31 cellular contexts compared by ENCODE assay signal in genomic region chr7:120611959-120612358, GRCh38.
"Had no signal": no experiment of that assay in that cellular context is flagged by ENCODE, and none has a peak within 500 bp of the region (broad histone marks: within the 10 kb centered on the region; RNA-seq: fewer than 3 reads in every experiment).

No MANE protein-coding gene starts in this region.

- H3K27ac Mint-ChIP-seq: naive thymus-derived CD8-positive, alpha-beta T cell; natural killer cell treated with Interleukin-12 subunit alpha and Interleukin-12 subunit beta and Interleukin-15 and Interleukin-18, amount 100 ng/mL, for 72 hours; neural progenitor cell; progenitor cell of endocrine pancreas; stimulated activated memory B cell treated with anti-CD40 and anti-IgM and Interleukin-4, amounts not matched to agents 10 μg/mL and 1 μg/mL and 100 μg/mL, for 72 hours; stimulated activated naive CD8-positive, alpha-beta T cell treated with anti-CD3 and anti-CD28 coated beads, Interleukin-15, amount 100 ng/mL, for 72 hours had no signal

- H3K4me3 ChIP-seq: neural progenitor cell, ovary, psoas muscle, skin epidermis, smooth muscle cell, spleen, suprapubic skin, testis, tibial nerve, upper lobe of left lung, vagina had no signal

- H2AFZ ChIP-seq: neural progenitor cell, parathyroid adenoma had no signal

- H3K79me2 ChIP-seq: parathyroid adenoma had no signal

- H3K4me2 ChIP-seq: neural progenitor cell, smooth muscle cell had no signal

- H3K36me3 Mint-ChIP-seq: naive thymus-derived CD8-positive, alpha-beta T cell; natural killer cell treated with Interleukin-12 subunit alpha and Interleukin-12 subunit beta and Interleukin-15 and Interleukin-18, amount 100 ng/mL, for 72 hours; neural progenitor cell; stimulated activated memory B cell treated with anti-CD40 and anti-IgM and Interleukin-4, amounts not matched to agents 10 μg/mL and 1 μg/mL and 100 μg/mL, for 72 hours had no signal

- H3K9me3 Mint-ChIP-seq: nephron progenitor cell, neural progenitor cell had no signal

- H3K27ac ChIP-seq: neural progenitor cell, ovary, parathyroid adenoma, psoas muscle, skin epidermis, spleen, suprapubic skin, testis, tibial nerve, upper lobe of left lung, vagina had no signal

- H3K9me3 ChIP-seq: ovary, psoas muscle, spleen, suprapubic skin, testis, tibial nerve, upper lobe of left lung, vagina had no signal

- H3K9ac ChIP-seq: neural progenitor cell, parathyroid adenoma had no signal

- H3K27me3 ChIP-seq: neural progenitor cell, ovary, spleen, suprapubic skin, testis, tibial nerve, upper lobe of left lung, vagina had no signal

- H3K4me1 ChIP-seq: neural progenitor cell, parathyroid adenoma, psoas muscle, spleen, suprapubic skin, testis, tibial nerve, upper lobe of left lung, vagina had no signal

- H3K4me1 Mint-ChIP-seq: naive thymus-derived CD8-positive, alpha-beta T cell; neural progenitor cell; stimulated activated memory B cell treated with anti-CD40 and anti-IgM and Interleukin-4, amounts not matched to agents 10 μg/mL and 1 μg/mL and 100 μg/mL, for 72 hours; stimulated activated naive CD8-positive, alpha-beta T cell treated with anti-CD3 and anti-CD28 coated beads, Interleukin-15, amount 100 ng/mL, for 72 hours had no signal

- H3K36me3 ChIP-seq: neural progenitor cell, ovary, spleen, suprapubic skin, tibial nerve, upper lobe of left lung, vagina had no signal

- H3K4me3 Mint-ChIP-seq: naive thymus-derived CD8-positive, alpha-beta T cell; natural killer cell treated with Interleukin-12 subunit alpha and Interleukin-12 subunit beta and Interleukin-15 and Interleukin-18, amount 100 ng/mL, for 72 hours; nephron progenitor cell; neural progenitor cell; stimulated activated memory B cell treated with anti-CD40 and anti-IgM and Interleukin-4, amounts not matched to agents 10 μg/mL and 1 μg/mL and 100 μg/mL, for 72 hours; stimulated activated naive CD8-positive, alpha-beta T cell treated with anti-CD3 and anti-CD28 coated beads, Interleukin-15, amount 100 ng/mL, for 72 hours had no signal

- FAIRE-seq: urothelium cell line had no signal

- H3K27me3 Mint-ChIP-seq: naive thymus-derived CD8-positive, alpha-beta T cell; natural killer cell treated with Interleukin-12 subunit alpha and Interleukin-12 subunit beta and Interleukin-15 and Interleukin-18, amount 100 ng/mL, for 72 hours; progenitor cell of endocrine pancreas; stimulated activated memory B cell treated with anti-CD40 and anti-IgM and Interleukin-4, amounts not matched to agents 10 μg/mL and 1 μg/mL and 100 μg/mL, for 72 hours; stimulated activated naive CD8-positive, alpha-beta T cell treated with anti-CD3 and anti-CD28 coated beads, Interleukin-15, amount 100 ng/mL, for 72 hours had no signal

- ATAC-seq: naive thymus-derived CD8-positive, alpha-beta T cell; natural killer cell treated with Interleukin-12 subunit alpha and Interleukin-12 subunit beta and Interleukin-15 and Interleukin-18, amount 100 ng/mL, for 72 hours; psoas muscle; right cardiac atrium; stimulated activated memory B cell treated with anti-CD40 and anti-IgM and Interleukin-4, amounts not matched to agents 10 μg/mL and 1 μg/mL and 100 μg/mL, for 72 hours; stimulated activated naive CD8-positive, alpha-beta T cell treated with anti-CD3 and anti-CD28 coated beads, Interleukin-15, amount 100 ng/mL, for 72 hours; stimulated activated naive CD8-positive, alpha-beta T cell treated with anti-CD3 and anti-CD28 coated beads, Interleukin-15, Interleukin-2, amounts not matched to agents 100 U/mL and 50 U/mL, for 24 hours had no signal

- DNase-seq: naive thymus-derived CD8-positive, alpha-beta T cell; nephron progenitor cell; occipital lobe; ovary; posterior cingulate gyrus; psoas muscle; right cardiac atrium; spleen; stimulated activated CD4-positive, alpha-beta T cell treated with anti-CD3 and anti-CD28 coated beads, Interleukin-12 subunit alpha, Interleukin-12 subunit beta, amount 100 ng/mL, for 4 hours; stimulated activated CD4-positive, alpha-beta T cell treated with anti-CD3 and anti-CD28 coated beads, Interleukin-1b, Interleukin-23, amount 100 ng/mL, for 48 hours; stimulated activated CD4-positive, alpha-beta T cell treated with anti-CD3 and anti-CD28 coated beads, Interleukin-4, amount 100 ng/mL, for 1 hour; stimulated activated CD4-positive, alpha-beta T cell treated with anti-CD3 and anti-CD28 coated beads, Interleukin-4, amount 100 ng/mL, for 4 hours; stimulated activated CD8-positive, alpha-beta memory T cell treated with anti-CD3 and anti-CD28 coated beads, Interleukin-4, amount 100 ng/mL, for 48 hours; stimulated activated naive CD4-positive, alpha-beta T cell; stimulated activated naive CD8-positive, alpha-beta T cell treated with anti-CD3 and anti-CD28 coated beads, Interleukin-15, amount 100 ng/mL, for 72 hours; stimulated activated naive CD8-positive, alpha-beta T cell treated with anti-CD3 and anti-CD28 coated beads, Interleukin-15, Interleukin-2, amounts not matched to agents 100 U/mL and 50 U/mL, for 24 hours; substantia nigra; testis; trophoblast cell; upper lobe of left lung had no signal
